In genomic region chr16:89491974-89492687, GRCh38 we compare ENCODE assay signal across 8 cellular contexts. TPM values are rescaled to one million over a fixed set of nuclear protein-coding genes. Genes with fewer than 3 reads are reported as not detected.
A peak's percentile ranks its signal among the peaks of the same experiment; 100 is the strongest.
DNase-seq lines count a peak whose midpoint lies in the region; ATAC-seq, FAIRE-seq and TF ChIP-seq lines count a peak whose summit lies in the region.

No MANE protein-coding gene starts in this region.

- H3K4me1 Mint-ChIP-seq in astrocyte (ENCODE audit: low read depth, unreplicated experiment): peaks cover 25% of the 10 kb centered on the region

- peaks cover 2% of the 10 kb centered on the region for H3K36me3 Mint-ChIP-seq in astrocyte (ENCODE audit: low read depth, unreplicated experiment)

- TF ChIP-seq CTCF in AG04449 (IDR thresholded peaks at IDR 0.05; ENCODE audit: insufficient read depth, low read length, missing control alignments) (no peak), astrocyte (IDR thresholded peaks at IDR 0.05; ENCODE audit: insufficient read depth, low read depth, low read length) (no peak)

- no peaks in the 10 kb centered on the region for H3K9me3 Mint-ChIP-seq in astrocyte (ENCODE audit: unreplicated experiment)

- H2AFZ ChIP-seq in astrocyte (ENCODE audit: low read depth, low read length): no peak overlapping the region

- H3K27ac ChIP-seq in HUES48 (ENCODE audit: low read depth, low read length) (no peak overlapping the region), astrocyte (ENCODE audit: low read depth, low read length) (no peak overlapping the region)

- H3K79me2 ChIP-seq in astrocyte (ENCODE audit: insufficient read depth, low read length): peaks cover 45% of the 10 kb centered on the region

- H3K36me3 ChIP-seq in HUES48 (ENCODE audit: control insufficient read depth, insufficient read depth, low read length) (no peaks in the 10 kb centered on the region), astrocyte (ENCODE audit: insufficient read depth, low read length) (no peaks in the 10 kb centered on the region), mucosa of stomach (ENCODE audit: control insufficient read depth, insufficient read depth, low read length) (no peaks in the 10 kb centered on the region)

- POLR2A ChIA-PET in AG04449 (lab: Yijun Ruan, JAX): no interaction called here

- H3K27me3 ChIP-seq in HUES48 (ENCODE audit: control insufficient read depth, insufficient read depth, low read length) (no peaks in the 10 kb centered on the region), astrocyte (ENCODE audit: insufficient read depth, low read length) (no peaks in the 10 kb centered on the region), mucosa of stomach (ENCODE audit: control insufficient read depth, insufficient read depth, low read length) (no peaks in the 10 kb centered on the region)

- H3K9ac ChIP-seq in HUES48 (ENCODE audit: low read depth, low read length): no peak overlapping the region
- H3K9ac ChIP-seq in astrocyte (ENCODE audit: low read length): peak overlapping the region; percentile 93
- peak overlapping the region; percentile 79 for H3K9ac ChIP-seq in mucosa of stomach (ENCODE audit: low read length)

- H3K9me3 ChIP-seq in HUES48 (ENCODE audit: control insufficient read depth, insufficient read depth, low read length): no peaks in the 10 kb centered on the region
- H3K9me3 ChIP-seq in astrocyte (ENCODE audit: insufficient read depth, low read depth, low read length): no peaks in the 10 kb centered on the region
- no peaks in the 10 kb centered on the region for H3K9me3 ChIP-seq in mucosa of stomach (ENCODE audit: control insufficient read depth, low read length)

- H3K4me1 ChIP-seq in HUES48 (ENCODE audit: control insufficient read depth, insufficient read depth, low read length) (peaks cover 13% of the 10 kb centered on the region), astrocyte (ENCODE audit: insufficient read depth, low read length) (peaks cover 33% of the 10 kb centered on the region), mucosa of stomach (ENCODE audit: control insufficient read depth, insufficient read depth, low read length) (peaks cover 23% of the 10 kb centered on the region)

- H3K27me3 Mint-ChIP-seq in astrocyte (ENCODE audit: low read depth, unreplicated experiment): no peaks in the 10 kb centered on the region

- H3K27ac Mint-ChIP-seq in astrocyte (ENCODE audit: unreplicated experiment): peak overlapping the region; percentile 34

- CTCF ChIA-PET in AG04449 (lab: Yijun Ruan, JAX): no interaction called here

- DNase-seq in AG04449 (ENCODE audit: low read depth, low spot score): no peak
- DNase-seq in astrocyte (ENCODE audit: low read depth): no peak
- DNase-seq in mucosa of gallbladder (ENCODE audit: low spot score): no peak
- no peak for DNase-seq in iPS-NIHi11 (ENCODE audit: low spot score)

- no peak for FAIRE-seq in astrocyte (lab: Jason Lieb, UNC)

- H4K20me1 ChIP-seq in astrocyte (ENCODE audit: insufficient read depth, low read length): peaks cover 42% of the 10 kb centered on the region

- H3K4me2 ChIP-seq in astrocyte (ENCODE audit: low read length): peak overlapping the region; percentile 89

- peak overlapping the region; percentile 94 for H3K4me3 Mint-ChIP-seq in astrocyte (ENCODE audit: unreplicated experiment)

- H3K4me3 ChIP-seq in AG04449 (ENCODE audit: low read depth, low read length): peak overlapping the region; percentile 79
- H3K4me3 ChIP-seq in HUES48 (ENCODE audit: low read depth, low read length): peak overlapping the region; percentile 91
- H3K4me3 ChIP-seq in astrocyte (ENCODE audit: insufficient read depth, low read depth, low read length): peak overlapping the region; percentile 78
- no peak overlapping the region for H3K4me3 ChIP-seq in mucosa of stomach (ENCODE audit: low read length)

- ATAC-seq in HG02870 (IDR thresholded peaks at IDR 0.05; ENCODE audit: unreplicated experiment) (no peak), GM21529 (IDR thresholded peaks at IDR 0.05; ENCODE audit: unreplicated experiment) (no peak)

RNA-seq across cellular contexts. Expression of gene ANKRD11, which starts 1.8 kb away (rescaled TPM):
- total RNA-seq in astrocyte (213 TPM in 2 replicates), mucosa of gallbladder (143 TPM)

RNA-seq across cellular contexts. Expression of gene SPG7, which starts 16.1 kb away (rescaled TPM):
- 86.5 and 96.1 TPM in 2 replicates for total RNA-seq in astrocyte
- total RNA-seq in mucosa of gallbladder: 106 TPM
